In the genomic region with DNA sequence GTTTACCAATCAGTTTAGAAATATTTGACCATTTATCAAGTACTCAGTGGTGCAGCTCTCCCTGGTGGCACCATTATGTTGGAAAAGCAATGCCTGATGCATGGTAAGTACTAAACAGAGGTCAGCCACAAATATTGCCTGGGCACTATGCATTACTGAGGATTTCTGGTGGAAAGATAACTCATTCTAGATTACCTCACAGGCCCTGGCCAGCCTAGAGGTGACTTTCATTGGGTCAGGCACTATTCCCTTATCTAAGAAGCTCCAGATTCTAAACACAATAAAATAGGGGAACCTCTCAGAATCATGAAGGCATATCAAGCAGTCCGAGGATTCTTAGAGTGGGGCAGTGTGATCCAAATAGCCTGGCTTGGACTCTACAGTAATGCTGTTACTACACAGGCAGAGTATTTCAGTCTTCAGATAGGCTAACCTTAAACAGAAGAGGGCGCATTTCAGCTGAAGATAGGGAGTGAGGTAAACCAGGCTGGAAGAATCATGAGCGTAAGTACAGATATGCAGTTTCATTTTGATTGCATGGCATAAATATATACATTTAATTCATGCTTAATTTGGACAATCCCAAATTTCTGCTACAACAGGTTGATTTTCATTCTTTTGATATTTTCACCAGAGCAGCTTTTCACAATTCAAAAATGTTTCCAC, we compare ENCODE assay signal across 8 cellular contexts. TPM values are rescaled to one million over a fixed set of nuclear protein-coding genes. Genes with fewer than 3 reads are reported as not detected.
DNase-seq lines count a peak whose midpoint lies in the region; ATAC-seq and TF ChIP-seq lines count a peak whose summit lies in the region.

No MANE protein-coding gene starts in this region.

- H3K4me1 Mint-ChIP-seq in WTC11: no peaks in the 10 kb centered on the region
- no peaks in the 10 kb centered on the region for H3K4me1 Mint-ChIP-seq in activated T-cell treated with anti-CD3 and anti-CD28 coated beads, Interleukin-2, amount 50 U/mL, for 24 hours (ENCODE audit: low read depth)

- H3K79me2 ChIP-seq in ACC112 (ENCODE audit: control insufficient read depth, insufficient read depth, low read length, unreplicated experiment): no peaks in the 10 kb centered on the region

- CTCF ChIA-PET in WTC11 (lab: Charles Lee): interaction anchor here (1.0 kb wide), 1 partner anchor 457 kb away, joined by 3 read pairs; no protein-coding TSS in a partner anchor

- TF ChIP-seq CTCF in WTC11 (IDR thresholded peaks at IDR 0.05) (no peak), liver (IDR thresholded peaks at IDR 0.05; ENCODE audit: low read depth, low read length, missing input control) (no peak)

- H3K27ac ChIP-seq in ACC112 (ENCODE audit: low read depth, low read length): no peak overlapping the region
- H3K27ac ChIP-seq in liver (ENCODE audit: low read depth in 1 of 2, low read length in 2 of 2): no peak overlapping the region

- H3K27me3 Mint-ChIP-seq in WTC11 (ENCODE audit: low read depth): no peaks in the 10 kb centered on the region
- no peaks in the 10 kb centered on the region for H3K27me3 Mint-ChIP-seq in activated T-cell treated with anti-CD3 and anti-CD28 coated beads, Interleukin-2, amount 50 U/mL, for 24 hours

- H3K4me1 ChIP-seq in ACC112 (ENCODE audit: control insufficient read depth, insufficient read depth, low read length, unreplicated experiment) (no peaks in the 10 kb centered on the region), liver (ENCODE audit: control insufficient read depth in 4 of 4, insufficient read depth in 4 of 4, low read length in 3 of 4) (no peaks in the 10 kb centered on the region)

- H3K9me3 ChIP-seq in liver (ENCODE audit: control insufficient read depth in 4 of 4, low read length in 3 of 4): no peaks in the 10 kb centered on the region

- H3K9ac ChIP-seq in liver (ENCODE audit: low read depth in 1 of 2, low read length in 2 of 2): no peak overlapping the region

- H3K4me3 ChIP-seq in ACC112 (ENCODE audit: low read depth, low read length) (peak overlapping the region; percentile 58), liver (ENCODE audit: low read depth in 1 of 3, low read length in 3 of 3) (no peak overlapping the region)

- H3K36me3 ChIP-seq in ACC112 (ENCODE audit: insufficient read depth, low read length) (no peaks in the 10 kb centered on the region), liver (ENCODE audit: control insufficient read depth in 4 of 4, insufficient read depth in 3 of 4, low read depth in 1 of 4, low read length in 3 of 4) (no peaks in the 10 kb centered on the region)

- peak overlapping the region; percentile 73 for H2AFZ ChIP-seq in ACC112 (ENCODE audit: low read length, unreplicated experiment)

- H3K4me3 Mint-ChIP-seq in WTC11: no peak overlapping the region
- H3K4me3 Mint-ChIP-seq in activated T-cell treated with anti-CD3 and anti-CD28 coated beads, Interleukin-2, amount 50 U/mL, for 24 hours: no peak overlapping the region

- peak; percentile 40 to 69 for TF ChIP-seq RAD21 in liver (IDR thresholded peaks at IDR 0.05)

- POLR2A ChIA-PET in WTC11 (lab: Charles Lee): no interaction called here

- H3K27me3 ChIP-seq in ACC112 (ENCODE audit: insufficient read depth, low read length) (no peaks in the 10 kb centered on the region), liver (ENCODE audit: control insufficient read depth in 4 of 4, insufficient read depth in 4 of 4, low read length in 3 of 4) (no peaks in the 10 kb centered on the region)

- ATAC-seq in GM18498 (IDR thresholded peaks at IDR 0.05; ENCODE audit: unreplicated experiment): peak; percentile 97
- ATAC-seq in HG02642 (IDR thresholded peaks at IDR 0.05; ENCODE audit: poor library complexity, unreplicated experiment): peak; percentile 77
- ATAC-seq in WTC11: peak; percentile 94

- no peak overlapping the region for H3K27ac Mint-ChIP-seq in WTC11
- no peak overlapping the region for H3K27ac Mint-ChIP-seq in activated T-cell treated with anti-CD3 and anti-CD28 coated beads, Interleukin-2, amount 50 U/mL, for 24 hours

- peaks cover 12% of the 10 kb centered on the region for H3K9me3 Mint-ChIP-seq in WTC11
- no peaks in the 10 kb centered on the region for H3K9me3 Mint-ChIP-seq in activated T-cell treated with anti-CD3 and anti-CD28 coated beads, Interleukin-2, amount 50 U/mL, for 24 hours

- 85% methylated on average over 3 of the region's 3 CpGs for WGBS in liver

- DNase-seq in NAMALWA (ENCODE audit: low spot score) (peak; percentile 72), WTC11 (ENCODE audit: low spot score) (no peak)
- DNase-seq in stimulated activated CD4-positive, alpha-beta T cell treated with anti-CD3 and anti-CD28 coated beads, Interleukin-4, amount 100 ng/mL, for 4 hours: no peak
- DNase-seq in activated T-cell treated with anti-CD3 and anti-CD28 coated beads, Interleukin-2, amount 50 U/mL, for 24 hours: no peak

- 0 out of 2 replicates have a peak, but pooled peaks cover 3% of the 10 kb centered on the region for H3K36me3 Mint-ChIP-seq in WTC11
- no peaks in the 10 kb centered on the region for H3K36me3 Mint-ChIP-seq in activated T-cell treated with anti-CD3 and anti-CD28 coated beads, Interleukin-2, amount 50 U/mL, for 24 hours (ENCODE audit: low read depth)

TF ChIP-seq in WTC11, 78 proteins besides CTCF, POLR2A, EP300 and RAD21 (continues in another document):
- TF ChIP-seq SOX15 (CRISPR knock-in tag; IDR thresholded peaks at IDR 0.05) (no peak), ESRRA (CRISPR knock-in tag; IDR thresholded peaks at IDR 0.05; ENCODE audit: borderline replicate concordance) (no peak), TP53 (CRISPR knock-in tag; IDR thresholded peaks at IDR 0.05) (no peak)
- TF ChIP-seq, protein P1, sequence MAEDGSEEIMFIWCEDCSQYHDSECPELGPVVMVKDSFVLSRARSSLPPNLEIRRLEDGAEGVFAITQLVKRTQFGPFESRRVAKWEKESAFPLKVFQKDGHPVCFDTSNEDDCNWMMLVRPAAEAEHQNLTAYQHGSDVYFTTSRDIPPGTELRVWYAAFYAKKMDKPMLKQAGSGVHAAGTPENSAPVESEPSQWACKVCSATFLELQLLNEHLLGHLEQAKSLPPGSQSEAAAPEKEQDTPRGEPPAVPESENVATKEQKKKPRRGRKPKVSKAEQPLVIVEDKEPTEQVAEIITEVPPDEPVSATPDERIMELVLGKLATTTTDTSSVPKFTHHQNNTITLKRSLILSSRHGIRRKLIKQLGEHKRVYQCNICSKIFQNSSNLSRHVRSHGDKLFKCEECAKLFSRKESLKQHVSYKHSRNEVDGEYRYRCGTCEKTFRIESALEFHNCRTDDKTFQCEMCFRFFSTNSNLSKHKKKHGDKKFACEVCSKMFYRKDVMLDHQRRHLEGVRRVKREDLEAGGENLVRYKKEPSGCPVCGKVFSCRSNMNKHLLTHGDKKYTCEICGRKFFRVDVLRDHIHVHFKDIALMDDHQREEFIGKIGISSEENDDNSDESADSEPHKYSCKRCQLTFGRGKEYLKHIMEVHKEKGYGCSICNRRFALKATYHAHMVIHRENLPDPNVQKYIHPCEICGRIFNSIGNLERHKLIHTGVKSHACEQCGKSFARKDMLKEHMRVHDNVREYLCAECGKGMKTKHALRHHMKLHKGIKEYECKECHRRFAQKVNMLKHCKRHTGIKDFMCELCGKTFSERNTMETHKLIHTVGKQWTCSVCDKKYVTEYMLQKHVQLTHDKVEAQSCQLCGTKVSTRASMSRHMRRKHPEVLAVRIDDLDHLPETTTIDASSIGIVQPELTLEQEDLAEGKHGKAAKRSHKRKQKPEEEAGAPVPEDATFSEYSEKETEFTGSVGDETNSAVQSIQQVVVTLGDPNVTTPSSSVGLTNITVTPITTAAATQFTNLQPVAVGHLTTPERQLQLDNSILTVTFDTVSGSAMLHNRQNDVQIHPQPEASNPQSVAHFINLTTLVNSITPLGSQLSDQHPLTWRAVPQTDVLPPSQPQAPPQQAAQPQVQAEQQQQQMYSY (CRISPR knock-in tag; IDR thresholded peaks at IDR 0.05): no peak
- TF ChIP-seq, protein P2, sequence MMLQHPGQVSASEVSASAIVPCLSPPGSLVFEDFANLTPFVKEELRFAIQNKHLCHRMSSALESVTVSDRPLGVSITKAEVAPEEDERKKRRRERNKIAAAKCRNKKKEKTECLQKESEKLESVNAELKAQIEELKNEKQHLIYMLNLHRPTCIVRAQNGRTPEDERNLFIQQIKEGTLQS (CRISPR knock-in tag; conservative IDR thresholded peaks at IDR 0.05): no peak

TF ChIP-seq in liver, 16 proteins besides CTCF, POLR2A, EP300 and RAD21:
- no peak for TF ChIP-seq HNF4A (conservative IDR thresholded peaks at IDR 0.05)
- no peak for TF ChIP-seq SP1 (IDR thresholded peaks at IDR 0.05)
- TF ChIP-seq, protein P2 (IDR thresholded peaks at IDR 0.05): no peak
- no peak for TF ChIP-seq GABPA (IDR thresholded peaks at IDR 0.05 in 1 of 2, conservative IDR thresholded peaks at IDR 0.05 in 1 of 2)
- TF ChIP-seq YY1 (IDR thresholded peaks at IDR 0.05): no peak

RNA-seq across cellular contexts. Expression of gene LGSN, which starts 12.1 kb away (rescaled TPM):
- 0.11 to 0.35 TPM (median 0.18 TPM) in 3 replicates for total RNA-seq in WTC11 (2021)
- under 1 TPM; 0.25 to 0.33 TPM for total RNA-seq in liver
- polyA plus RNA-seq in liver: under 1 TPM; 0.03 to 0.19 TPM
